ENCODE assay signal across 28 cellular contexts in the genomic region with DNA sequence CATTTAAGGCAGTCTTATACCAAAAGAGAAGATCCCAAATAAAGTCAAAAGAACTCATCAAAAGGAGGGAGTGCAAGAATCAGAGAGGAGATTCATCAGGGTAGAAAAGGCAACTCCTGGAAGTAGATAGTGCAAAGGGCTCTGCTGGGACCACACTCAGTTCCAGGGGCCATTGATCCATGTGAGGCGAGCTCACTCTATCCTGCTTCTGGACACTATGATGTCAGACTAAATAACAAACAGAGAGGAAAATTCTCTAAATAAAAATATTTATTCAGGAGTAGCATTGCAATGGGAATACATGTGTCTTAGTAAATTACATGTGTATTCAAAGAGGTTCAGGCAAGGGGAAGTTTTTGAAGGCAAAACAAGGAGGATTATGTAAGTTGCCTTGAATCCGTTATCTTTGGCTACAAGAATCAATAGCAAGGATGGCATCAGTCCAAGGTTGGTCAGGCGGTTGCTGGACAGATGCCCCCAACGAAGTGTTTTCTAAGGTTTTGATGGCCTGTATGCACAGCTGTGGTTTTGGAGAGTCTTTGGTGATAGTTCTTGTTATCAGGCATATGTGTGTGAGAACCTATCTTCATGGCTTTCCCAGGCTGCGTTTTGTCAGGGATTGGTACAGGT. TPM values are rescaled to one million over a fixed set of nuclear protein-coding genes. Genes with fewer than 3 reads are reported as not detected.
"Had no signal": no experiment of that assay in that cellular context is flagged by ENCODE, and none has a peak within 500 bp of the region (broad histone marks: within the 10 kb centered on the region; RNA-seq: fewer than 3 reads in every experiment).

No MANE protein-coding gene starts in this region.

- H3K4me1 Mint-ChIP-seq: activated B cell treated with CpG ODN at 0.5 μM for 24 hours; activated CD4-positive, alpha-beta T cell treated with anti-CD3 and anti-CD28 coated beads, Interleukin-2, amount 10 ng/mL, durations not matched to agents 7 days and 5 days; activated naive CD8-positive, alpha-beta T cell treated with anti-CD3 and anti-CD28 coated beads, Interleukin-2, amount 50 U/mL, for 24 hours; T-cell had no signal

- H3K27me3 ChIP-seq: brain microvascular endothelial cell, cardiac muscle cell, MG63 had no signal

- H3K9me3 ChIP-seq: MG63 had no signal

- FAIRE-seq: astrocyte, TTC549 had no signal

- H3K27ac Mint-ChIP-seq: activated B cell treated with CpG ODN at 0.5 μM for 24 hours; activated CD4-positive, alpha-beta memory T cell treated with anti-CD3 and anti-CD28 coated beads, Interleukin-2, amount 10 ng/mL, durations not matched to agents 7 days and 5 days; activated CD4-positive, alpha-beta T cell treated with anti-CD3 and anti-CD28 coated beads, Interleukin-2, amount 10 ng/mL, durations not matched to agents 7 days and 5 days; activated naive CD8-positive, alpha-beta T cell treated with anti-CD3 and anti-CD28 coated beads, Interleukin-2, amount 50 U/mL, for 24 hours; T-cell had no signal

- ATAC-seq: activated naive CD8-positive, alpha-beta T cell treated with anti-CD3 and anti-CD28 coated beads, Interleukin-2, amount 50 U/mL, for 24 hours; Panc1; Right ventricle myocardium inferior; T-cell had no signal

- H3K36me3 Mint-ChIP-seq: T-cell had no signal

- H3K4me3 ChIP-seq: cardiac muscle cell, MG63, SK-N-MC had no signal

- H3K36me3 ChIP-seq: brain microvascular endothelial cell, cardiac muscle cell, MG63 had no signal

- H3K4me3 Mint-ChIP-seq: activated B cell treated with CpG ODN at 0.5 μM for 24 hours; activated CD4-positive, alpha-beta memory T cell treated with anti-CD3 and anti-CD28 coated beads, Interleukin-2, amount 10 ng/mL, durations not matched to agents 7 days and 5 days; activated CD4-positive, alpha-beta T cell treated with anti-CD3 and anti-CD28 coated beads, Interleukin-2, amount 10 ng/mL, durations not matched to agents 7 days and 5 days; activated naive CD8-positive, alpha-beta T cell treated with anti-CD3 and anti-CD28 coated beads, Interleukin-2, amount 50 U/mL, for 24 hours; T-cell had no signal

- H3K27ac ChIP-seq: brain microvascular endothelial cell, cardiac muscle cell, SK-N-MC had no signal

- H3K9me3 Mint-ChIP-seq: activated B cell treated with CpG ODN at 0.5 μM for 24 hours; activated CD4-positive, alpha-beta memory T cell treated with anti-CD3 and anti-CD28 coated beads, Interleukin-2, amount 10 ng/mL, durations not matched to agents 7 days and 5 days; activated CD4-positive, alpha-beta T cell treated with anti-CD3 and anti-CD28 coated beads, Interleukin-2, amount 10 ng/mL, durations not matched to agents 7 days and 5 days; activated naive CD8-positive, alpha-beta T cell treated with anti-CD3 and anti-CD28 coated beads, Interleukin-2, amount 50 U/mL, for 24 hours; T-cell had no signal

- DNase-seq: activated B cell treated with CpG ODN at 0.5 μM for 24 hours; activated CD4-positive, alpha-beta memory T cell treated with anti-CD3 and anti-CD28 coated beads, Interleukin-2, amount 10 ng/mL, durations not matched to agents 7 days and 5 days; activated CD4-positive, alpha-beta T cell treated with anti-CD3 and anti-CD28 coated beads for 1 hour; activated CD4-positive, alpha-beta T cell treated with anti-CD3 and anti-CD28 coated beads, Interleukin-2, amount 10 ng/mL, durations not matched to agents 7 days and 5 days; activated CD8-positive, alpha-beta memory T cell treated with anti-CD3 and anti-CD28 coated beads, Interleukin-2, amount 50 U/mL, for 48 hours; activated naive CD4-positive, alpha-beta T cell treated with anti-CD3 and anti-CD28 coated beads, Interleukin-2, amount 50 U/mL, for 16 hours; activated naive CD8-positive, alpha-beta T cell treated with anti-CD3 and anti-CD28 coated beads, Interleukin-2, amount 50 U/mL, for 24 hours; activated T-cell treated with anti-CD3 and anti-CD28 coated beads, Interleukin-2, amount 50 U/mL, for 1 hour; brain microvascular endothelial cell; MG63; MV-4-11; NCI-H1105 treated with DMSO at 0.1 percent for 48 hours; NCI-H146; NCI-H187 treated with DMSO at 0.1 percent for 48 hours; NCI-H2107; NCI-H510A treated with DMSO at 0.1 percent for 48 hours; NCI-H69; RPMI8226; T-cell; T-helper 2 cell; T1000 had no signal

RNA-seq across cellular contexts. Expression of gene SERPINB12, which starts 13.2 kb away (rescaled TPM):
- total RNA-seq: activated B cell treated with CpG ODN at 0.5 μM for 24 hours; activated CD4-positive, alpha-beta memory T cell treated with anti-CD3 and anti-CD28 coated beads, Interleukin-2, amount 10 ng/mL, durations not matched to agents 7 days and 5 days; activated CD4-positive, alpha-beta T cell treated with anti-CD3 and anti-CD28 coated beads, Interleukin-2, amount 10 ng/mL, durations not matched to agents 7 days and 5 days; astrocyte; cardiac muscle cell; OCI-LY7; Right ventricle myocardium inferior; T-cell had no signal

RNA-seq across cellular contexts. Expression of gene SERPINB5, which starts 52.2 kb away (rescaled TPM):
- total RNA-seq: activated B cell treated with CpG ODN at 0.5 μM for 24 hours; activated CD4-positive, alpha-beta memory T cell treated with anti-CD3 and anti-CD28 coated beads, Interleukin-2, amount 10 ng/mL, durations not matched to agents 7 days and 5 days; activated CD4-positive, alpha-beta T cell treated with anti-CD3 and anti-CD28 coated beads, Interleukin-2, amount 10 ng/mL, durations not matched to agents 7 days and 5 days; astrocyte; cardiac muscle cell; OCI-LY7; Right ventricle myocardium inferior; T-cell had no signal

RNA-seq across cellular contexts. Expression of gene SERPINB13, which starts 58.2 kb away (rescaled TPM):
- total RNA-seq: activated B cell treated with CpG ODN at 0.5 μM for 24 hours; activated CD4-positive, alpha-beta memory T cell treated with anti-CD3 and anti-CD28 coated beads, Interleukin-2, amount 10 ng/mL, durations not matched to agents 7 days and 5 days; activated CD4-positive, alpha-beta T cell treated with anti-CD3 and anti-CD28 coated beads, Interleukin-2, amount 10 ng/mL, durations not matched to agents 7 days and 5 days; astrocyte; cardiac muscle cell; OCI-LY7; Right ventricle myocardium inferior; T-cell had no signal
